In the genomic region with DNA sequence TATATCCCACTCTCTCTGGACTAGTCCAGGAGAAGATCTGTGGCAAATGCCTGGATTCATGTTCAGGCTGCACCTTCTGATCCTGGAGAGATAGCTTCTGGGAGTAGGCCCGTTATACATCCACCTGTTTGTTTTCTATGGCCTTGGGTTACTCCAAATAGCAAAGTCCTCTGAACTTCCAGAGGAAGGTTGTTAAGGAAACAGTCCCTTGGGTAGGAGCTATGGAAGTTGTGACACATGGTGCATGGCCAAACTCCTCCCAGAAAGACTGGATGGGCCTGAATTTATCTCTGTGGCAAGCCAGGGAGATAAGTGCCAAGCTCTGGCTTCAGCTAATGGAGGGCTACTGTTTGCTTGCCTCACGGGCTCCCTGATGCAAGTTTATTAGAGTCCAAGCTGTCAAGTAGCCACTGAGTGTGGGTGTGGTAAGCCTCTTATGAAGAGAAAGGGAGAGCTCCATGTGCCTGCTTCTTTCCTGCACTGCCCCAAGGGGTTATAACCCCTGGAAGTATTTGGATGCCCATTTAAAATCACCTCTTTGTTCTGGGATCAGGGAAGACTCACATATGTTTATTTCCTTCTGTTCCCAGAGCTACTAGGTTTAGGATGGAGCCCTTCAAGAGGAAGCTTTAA, we compare ENCODE assay signal across 25 cellular contexts.
"Had no signal": no experiment of that assay in that cellular context is flagged by ENCODE, and none has a peak within 500 bp of the region (broad histone marks: within the 10 kb centered on the region; RNA-seq: fewer than 3 reads in every experiment).

No MANE protein-coding gene starts in this region.

- H3K27me3 Mint-ChIP-seq: activated CD4-positive, alpha-beta T cell treated with anti-CD3 and anti-CD28 coated beads, Interleukin-2, amount 10 ng/mL, durations not matched to agents 7 days and 5 days; activated CD8-positive, alpha-beta memory T cell treated with anti-CD3 and anti-CD28 coated beads, Interleukin-2, amount 10 ng/mL, durations not matched to agents 7 days and 5 days; activated CD8-positive, alpha-beta T cell treated with anti-CD3 and anti-CD28 coated beads for 36 hours; activated naive CD4-positive, alpha-beta T cell treated with anti-CD3 and anti-CD28 coated beads, Interleukin-2, amount 10 ng/mL, durations not matched to agents 7 days and 5 days; stimulated activated memory B cell treated with anti-CD40 and anti-IgM and Interleukin-4, amounts not matched to agents 10 μg/mL and 1 μg/mL and 100 μg/mL, for 72 hours had no signal

- H3K27ac ChIP-seq: foreskin keratinocyte, stomach, suprapubic skin, tibial nerve, vagina, VCaP had no signal

- FAIRE-seq: small intestine had no signal

- H3K4me3 Mint-ChIP-seq: activated CD4-positive, alpha-beta T cell treated with anti-CD3 and anti-CD28 coated beads, Interleukin-2, amount 10 ng/mL, durations not matched to agents 7 days and 5 days; activated CD8-positive, alpha-beta memory T cell treated with anti-CD3 and anti-CD28 coated beads, Interleukin-2, amount 10 ng/mL, durations not matched to agents 7 days and 5 days; activated CD8-positive, alpha-beta T cell treated with anti-CD3 and anti-CD28 coated beads for 36 hours; activated naive CD4-positive, alpha-beta T cell treated with anti-CD3 and anti-CD28 coated beads, Interleukin-2, amount 10 ng/mL, durations not matched to agents 7 days and 5 days; memory B cell; nephron progenitor cell; stimulated activated memory B cell treated with anti-CD40 and anti-IgM and Interleukin-4, amounts not matched to agents 10 μg/mL and 1 μg/mL and 100 μg/mL, for 72 hours had no signal

- DNase-seq: activated CD4-positive, alpha-beta T cell treated with anti-CD3 and anti-CD28 coated beads, Interleukin-2, amount 10 ng/mL, durations not matched to agents 7 days and 5 days; activated CD8-positive, alpha-beta memory T cell treated with anti-CD3 and anti-CD28 coated beads, Interleukin-2, amount 10 ng/mL, durations not matched to agents 7 days and 5 days; activated CD8-positive, alpha-beta T cell treated with anti-CD3 and anti-CD28 coated beads for 36 hours; activated effector memory CD4-positive, alpha-beta T cell treated with anti-CD3 and anti-CD28 coated beads, Interleukin-2, amount 50 U/mL, for 16 hours; activated naive CD4-positive, alpha-beta T cell treated with anti-CD3 and anti-CD28 coated beads, Interleukin-2, amount 10 ng/mL, durations not matched to agents 7 days and 5 days; activated T-cell treated with anti-CD3 and anti-CD28 coated beads for 4 hours; amygdala; cerebellar nuclear complex; cortex of kidney; effector CD8-positive, alpha-beta T cell; foreskin keratinocyte; glutamatergic neuron; hippocampal formation; kidney glomerular epithelial cell; nephron progenitor cell; occipital lobe; small intestine; stimulated activated CD4-positive, alpha-beta T cell treated with anti-CD3 and anti-CD28 coated beads, Interleukin-2, amount 100 ng/mL, for 24 hours; stomach had no signal

- H3K4me3 ChIP-seq: stomach, suprapubic skin, tibial nerve, vagina had no signal

- H3K9me3 ChIP-seq: vagina had no signal

- H3K27ac Mint-ChIP-seq: activated CD4-positive, alpha-beta T cell treated with anti-CD3 and anti-CD28 coated beads, Interleukin-2, amount 10 ng/mL, durations not matched to agents 7 days and 5 days; activated CD8-positive, alpha-beta memory T cell treated with anti-CD3 and anti-CD28 coated beads, Interleukin-2, amount 10 ng/mL, durations not matched to agents 7 days and 5 days; activated CD8-positive, alpha-beta T cell treated with anti-CD3 and anti-CD28 coated beads for 36 hours; activated naive CD4-positive, alpha-beta T cell treated with anti-CD3 and anti-CD28 coated beads, Interleukin-2, amount 10 ng/mL, durations not matched to agents 7 days and 5 days; memory B cell; nephron progenitor cell; stimulated activated memory B cell treated with anti-CD40 and anti-IgM and Interleukin-4, amounts not matched to agents 10 μg/mL and 1 μg/mL and 100 μg/mL, for 72 hours had no signal

- H3K36me3 Mint-ChIP-seq: activated CD8-positive, alpha-beta memory T cell treated with anti-CD3 and anti-CD28 coated beads, Interleukin-2, amount 10 ng/mL, durations not matched to agents 7 days and 5 days; activated naive CD4-positive, alpha-beta T cell treated with anti-CD3 and anti-CD28 coated beads, Interleukin-2, amount 10 ng/mL, durations not matched to agents 7 days and 5 days; memory B cell; stimulated activated memory B cell treated with anti-CD40 and anti-IgM and Interleukin-4, amounts not matched to agents 10 μg/mL and 1 μg/mL and 100 μg/mL, for 72 hours had no signal

- H3K4me1 ChIP-seq: foreskin keratinocyte, stomach, vagina had no signal

- H3K4me1 Mint-ChIP-seq: activated CD4-positive, alpha-beta T cell treated with anti-CD3 and anti-CD28 coated beads, Interleukin-2, amount 10 ng/mL, durations not matched to agents 7 days and 5 days; activated CD8-positive, alpha-beta memory T cell treated with anti-CD3 and anti-CD28 coated beads, Interleukin-2, amount 10 ng/mL, durations not matched to agents 7 days and 5 days; activated naive CD4-positive, alpha-beta T cell treated with anti-CD3 and anti-CD28 coated beads, Interleukin-2, amount 10 ng/mL, durations not matched to agents 7 days and 5 days; memory B cell; stimulated activated memory B cell treated with anti-CD40 and anti-IgM and Interleukin-4, amounts not matched to agents 10 μg/mL and 1 μg/mL and 100 μg/mL, for 72 hours had no signal

- H3K36me3 ChIP-seq: stomach, suprapubic skin, tibial nerve, vagina had no signal

- H3K27me3 ChIP-seq: foreskin keratinocyte, stomach, suprapubic skin, tibial nerve, vagina had no signal

- H3K9me3 Mint-ChIP-seq: activated CD4-positive, alpha-beta T cell treated with anti-CD3 and anti-CD28 coated beads, Interleukin-2, amount 10 ng/mL, durations not matched to agents 7 days and 5 days; activated CD8-positive, alpha-beta T cell treated with anti-CD3 and anti-CD28 coated beads for 36 hours had no signal
